8 cellular contexts compared by ENCODE assay signal in genomic region chr5:72138943-72139467, GRCh38. TPM values are rescaled to one million over a fixed set of nuclear protein-coding genes. Genes with fewer than 3 reads are reported as not detected.
DNase-seq lines count a peak whose midpoint lies in the region; ATAC-seq and TF ChIP-seq lines count a peak whose summit lies in the region.

No MANE protein-coding gene starts in this region.

- no peaks in the 10 kb centered on the region for H3K36me3 Mint-ChIP-seq in T-helper 17 cell (ENCODE audit: low read depth)
- peaks cover 9% of the 10 kb centered on the region for H3K36me3 Mint-ChIP-seq in glutamatergic neuron (ENCODE audit: unreplicated experiment)

- ATAC-seq in GM21529 (IDR thresholded peaks at IDR 0.05; ENCODE audit: unreplicated experiment) = peak; percentile 61
- peak; percentile 50 for ATAC-seq in T-helper 17 cell
- ATAC-seq in GM19035 (IDR thresholded peaks at IDR 0.05; ENCODE audit: unreplicated experiment) = no peak

- H3K9me3 ChIP-seq in T-helper 17 cell (ENCODE audit: control insufficient read depth, low read length, poor library complexity, severe bottlenecking) = no peaks in the 10 kb centered on the region

- H3K27me3 Mint-ChIP-seq in T-helper 17 cell (peaks cover 63% of the 10 kb centered on the region), glutamatergic neuron (ENCODE audit: unreplicated experiment) (peaks cover 17% of the 10 kb centered on the region)

- CTCF ChIA-PET in GM10248 (lab: Yijun Ruan, JAX) = interaction anchor here (1.0 kb wide), 2 partner anchors 153 to 169 kb away, joined by 3 to 5 read pairs; no protein-coding TSS in a partner anchor

- H3K9me3 Mint-ChIP-seq in glutamatergic neuron (ENCODE audit: unreplicated experiment) = peaks cover 15% of the 10 kb centered on the region

- H3K4me1 Mint-ChIP-seq in T-helper 17 cell = peaks cover 2% of the 10 kb centered on the region
- peaks cover 70% of the 10 kb centered on the region for H3K4me1 Mint-ChIP-seq in glutamatergic neuron (ENCODE audit: low read depth, unreplicated experiment)

- DNase-seq in A172 (ENCODE audit: low spot score) (peak; percentile 87), T-helper 17 cell (no peak), glutamatergic neuron (no peak), epidermal melanocyte (ENCODE audit: insufficient read length, low spot score) (no peak), NCI-H2171 (lab: John Stamatoyannopoulos, UW) (no peak), GM10248 (ENCODE audit: extremely low spot score) (no peak)

- no peak overlapping the region for H3K4me3 Mint-ChIP-seq in T-helper 17 cell
- peak overlapping the region; percentile 7 for H3K4me3 Mint-ChIP-seq in glutamatergic neuron (ENCODE audit: unreplicated experiment)

- no peak overlapping the region for H3K27ac Mint-ChIP-seq in T-helper 17 cell
- H3K27ac Mint-ChIP-seq in glutamatergic neuron (ENCODE audit: unreplicated experiment) = no peak overlapping the region

- POLR2A ChIA-PET in GM10248 (lab: Yijun Ruan, JAX) = no interaction called here

- TF ChIP-seq CTCF in glutamatergic neuron (IDR thresholded peaks at IDR 0.05; ENCODE audit: partially characterized antibody, unreplicated experiment) = no peak
- TF ChIP-seq CTCF in GM10248 (IDR thresholded peaks at IDR 0.05; ENCODE audit: control extremely low read depth, extremely low read depth, low read depth, missing control alignments) = no peak

RNA-seq across cellular contexts. Expression of gene MAP1B, which starts 31.7 kb away (rescaled TPM):
- total RNA-seq in A172 (2014; rRNA removed; shearing (Covaris generic)) = 98.8 and 137 TPM in 2 replicates
- total RNA-seq in T-helper 17 cell (1 to 10 TPM in 1 of 2 donors, under 1 TPM in 1; 0.05 to 1.4 TPM), glutamatergic neuron (ENCODE audit: unreplicated experiment) (2,530 TPM)

Comparison
In these comparisons a context has a peak if more than half of its experiments do, and no peak if none do; other contexts are left out.
1. RNA of gene MAP1B, which starts 31.7 kb away (total RNA-seq): 2,530 TPM in glutamatergic neuron (single experiment) and 98.8 to 137 TPM in A172; 0.05 to 1.4 TPM in T-helper 17 cell; every median in the first group is over 10 times any median in the second.